Comparison of ENCODE assay signal across 1 cellular context in the genomic region with DNA sequence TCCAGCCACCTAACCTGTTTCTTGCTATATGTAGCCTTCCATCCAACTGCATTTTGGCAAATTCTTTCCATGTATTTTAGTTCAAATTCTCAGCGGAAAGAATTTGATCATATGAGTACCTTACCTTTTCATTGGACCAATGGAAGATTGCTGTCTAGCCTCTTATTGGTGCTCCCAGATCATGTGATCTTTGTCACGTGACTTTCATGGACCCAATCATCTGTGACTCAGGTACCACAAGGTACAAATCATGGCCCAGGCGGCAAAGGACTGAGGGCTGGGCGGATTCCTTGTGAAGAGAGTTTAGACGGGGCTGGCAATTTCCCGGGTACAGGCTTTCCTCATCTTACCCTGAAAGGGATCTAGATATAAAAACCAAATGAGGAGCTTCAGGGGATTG.
TF ChIP-seq lines count a peak whose summit lies in the region.

No MANE protein-coding gene starts in this region.

TF ChIP-seq in HepG2, 621 proteins besides CTCF, POLR2A, EP300 and RAD21:
- TF ChIP-seq ZBTB43 (CRISPR knock-in tag; conservative IDR thresholded peaks at IDR 0.05) = no peak
- TF ChIP-seq, protein P1, sequence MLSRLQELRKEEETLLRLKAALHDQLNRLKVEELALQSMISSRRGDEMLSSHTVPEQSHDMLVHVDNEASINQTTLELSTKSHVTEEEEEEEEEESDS (CRISPR knock-in tag; IDR thresholded peaks at IDR 0.05; ENCODE audit: borderline replicate concordance) = no peak
- TF ChIP-seq PRDM10 (CRISPR knock-in tag; IDR thresholded peaks at IDR 0.05; ENCODE audit: low read depth) = no peak
- TF ChIP-seq KLF12 (CRISPR knock-in tag; IDR thresholded peaks at IDR 0.05; ENCODE audit: borderline replicate concordance) = no peak
- TF ChIP-seq USF2 (IDR thresholded peaks at IDR 0.05; ENCODE audit: low read depth, low read length) = peak; percentile 85
- TF ChIP-seq USF2 (CRISPR knock-in tag; IDR thresholded peaks at IDR 0.05; ENCODE audit: borderline replicate concordance) = no peak
- TF ChIP-seq ONECUT2 (CRISPR knock-in tag; IDR thresholded peaks at IDR 0.05) = no peak
- no peak for TF ChIP-seq FOSL1 (CRISPR knock-in tag; IDR thresholded peaks at IDR 0.05; ENCODE audit: borderline replicate concordance)
- no peak for TF ChIP-seq ZBTB10 (CRISPR knock-in tag; IDR thresholded peaks at IDR 0.05; ENCODE audit: borderline replicate concordance)
- TF ChIP-seq, protein P2, sequence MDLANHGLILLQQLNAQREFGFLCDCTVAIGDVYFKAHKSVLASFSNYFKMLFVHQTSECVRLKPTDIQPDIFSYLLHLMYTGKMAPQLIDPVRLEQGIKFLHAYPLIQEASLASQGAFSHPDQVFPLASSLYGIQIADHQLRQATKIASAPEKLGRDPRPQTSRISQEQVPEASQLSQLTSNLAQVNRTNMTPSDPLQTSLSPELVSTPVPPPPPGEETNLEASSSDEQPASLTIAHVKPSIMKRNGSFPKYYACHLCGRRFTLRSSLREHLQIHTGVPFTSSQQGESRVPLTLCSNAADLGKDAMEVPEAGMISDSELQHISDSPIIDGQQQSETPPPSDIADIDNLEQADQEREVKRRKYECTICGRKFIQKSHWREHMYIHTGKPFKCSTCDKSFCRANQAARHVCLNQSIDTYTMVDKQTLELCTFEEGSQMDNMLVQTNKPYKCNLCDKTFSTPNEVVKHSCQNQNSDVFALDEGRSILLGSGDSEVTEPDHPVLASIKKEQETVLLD (CRISPR knock-in tag; IDR thresholded peaks at IDR 0.05; ENCODE audit: low read depth) = no peak
- TF ChIP-seq, protein P3, sequence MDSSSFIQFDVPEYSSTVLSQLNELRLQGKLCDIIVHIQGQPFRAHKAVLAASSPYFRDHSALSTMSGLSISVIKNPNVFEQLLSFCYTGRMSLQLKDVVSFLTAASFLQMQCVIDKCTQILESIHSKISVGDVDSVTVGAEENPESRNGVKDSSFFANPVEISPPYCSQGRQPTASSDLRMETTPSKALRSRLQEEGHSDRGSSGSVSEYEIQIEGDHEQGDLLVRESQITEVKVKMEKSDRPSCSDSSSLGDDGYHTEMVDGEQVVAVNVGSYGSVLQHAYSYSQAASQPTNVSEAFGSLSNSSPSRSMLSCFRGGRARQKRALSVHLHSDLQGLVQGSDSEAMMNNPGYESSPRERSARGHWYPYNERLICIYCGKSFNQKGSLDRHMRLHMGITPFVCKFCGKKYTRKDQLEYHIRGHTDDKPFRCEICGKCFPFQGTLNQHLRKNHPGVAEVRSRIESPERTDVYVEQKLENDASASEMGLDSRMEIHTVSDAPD (CRISPR knock-in tag; IDR thresholded peaks at IDR 0.05) = no peak
- TF ChIP-seq ARNT2 (CRISPR knock-in tag; IDR thresholded peaks at IDR 0.05; ENCODE audit: low read depth) = no peak
- TF ChIP-seq, protein P4, sequence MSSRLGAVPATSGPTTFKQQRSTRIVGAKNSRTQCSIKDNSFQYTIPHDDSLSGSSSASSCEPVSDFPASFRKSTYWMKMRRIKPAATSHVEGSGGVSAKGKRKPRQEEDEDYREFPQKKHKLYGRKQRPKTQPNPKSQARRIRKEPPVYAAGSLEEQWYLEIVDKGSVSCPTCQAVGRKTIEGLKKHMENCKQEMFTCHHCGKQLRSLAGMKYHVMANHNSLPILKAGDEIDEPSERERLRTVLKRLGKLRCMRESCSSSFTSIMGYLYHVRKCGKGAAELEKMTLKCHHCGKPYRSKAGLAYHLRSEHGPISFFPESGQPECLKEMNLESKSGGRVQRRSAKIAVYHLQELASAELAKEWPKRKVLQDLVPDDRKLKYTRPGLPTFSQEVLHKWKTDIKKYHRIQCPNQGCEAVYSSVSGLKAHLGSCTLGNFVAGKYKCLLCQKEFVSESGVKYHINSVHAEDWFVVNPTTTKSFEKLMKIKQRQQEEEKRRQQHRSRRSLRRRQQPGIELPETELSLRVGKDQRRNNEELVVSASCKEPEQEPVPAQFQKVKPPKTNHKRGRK (CRISPR knock-in tag; IDR thresholded peaks at IDR 0.05) = no peak
- no peak for TF ChIP-seq KAT8 (CRISPR knock-in tag; IDR thresholded peaks at IDR 0.05)
- TF ChIP-seq ELF1 (CRISPR knock-in tag; IDR thresholded peaks at IDR 0.05) = no peak
- no peak for TF ChIP-seq ARID2 (CRISPR knock-in tag; IDR thresholded peaks at IDR 0.05; ENCODE audit: borderline replicate concordance)
- peak; percentile 86 for TF ChIP-seq RAD51 (IDR thresholded peaks at IDR 0.05; ENCODE audit: borderline replicate concordance)
- TF ChIP-seq, protein P5, sequence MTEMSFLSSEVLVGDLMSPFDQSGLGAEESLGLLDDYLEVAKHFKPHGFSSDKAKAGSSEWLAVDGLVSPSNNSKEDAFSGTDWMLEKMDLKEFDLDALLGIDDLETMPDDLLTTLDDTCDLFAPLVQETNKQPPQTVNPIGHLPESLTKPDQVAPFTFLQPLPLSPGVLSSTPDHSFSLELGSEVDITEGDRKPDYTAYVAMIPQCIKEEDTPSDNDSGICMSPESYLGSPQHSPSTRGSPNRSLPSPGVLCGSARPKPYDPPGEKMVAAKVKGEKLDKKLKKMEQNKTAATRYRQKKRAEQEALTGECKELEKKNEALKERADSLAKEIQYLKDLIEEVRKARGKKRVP (CRISPR knock-in tag; IDR thresholded peaks at IDR 0.05) = no peak
- no peak for TF ChIP-seq CBX1 (IDR thresholded peaks at IDR 0.05; ENCODE audit: low read depth)
